13 cellular contexts compared by ENCODE assay signal in the genomic region with DNA sequence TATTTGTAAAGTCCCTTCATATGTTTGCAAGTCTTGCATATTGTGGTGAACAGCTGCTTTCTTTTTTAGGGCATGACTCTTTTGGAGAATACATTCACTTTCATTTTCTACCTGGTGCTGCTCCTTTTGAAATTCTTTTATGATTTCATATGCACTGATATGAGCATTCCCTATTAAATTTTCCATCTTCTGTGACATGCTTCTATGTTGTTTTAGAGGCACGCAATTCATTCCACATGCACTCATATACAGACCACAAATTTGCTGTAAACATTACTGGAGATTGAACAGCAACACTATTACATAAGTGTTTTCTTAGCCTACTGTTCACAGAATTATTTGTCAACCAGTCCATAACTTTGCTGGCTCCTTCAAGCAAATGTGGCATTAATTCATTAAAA.
A peak's percentile ranks its signal among the peaks of the same experiment; 100 is the strongest.
DNase-seq lines count a peak whose midpoint lies in the region; ATAC-seq and TF ChIP-seq lines count a peak whose summit lies in the region.
"Had no signal": no experiment of that assay in that cellular context is flagged by ENCODE, and none has a peak within 500 bp of the region (broad histone marks: within the 10 kb centered on the region; RNA-seq: fewer than 3 reads in every experiment).

No MANE protein-coding gene starts in this region.

- TF ChIP-seq POLR2A in erythroblast (IDR thresholded peaks at IDR 0.05; ENCODE audit: low read length) = no peak

- ATAC-seq in GM18858 (IDR thresholded peaks at IDR 0.05; ENCODE audit: unreplicated experiment) = peak; percentile 68
- ATAC-seq in HG03175 (IDR thresholded peaks at IDR 0.05; ENCODE audit: unreplicated experiment) = peak; percentile 59
- ATAC-seq: Right ventricle myocardium inferior had no signal

- no peak for TF ChIP-seq CTCF in AG10803 (conservative IDR thresholded peaks at IDR 0.05; ENCODE audit: low read length)

- H3K4me3 ChIP-seq in AG10803 (ENCODE audit: low read length) = no peak overlapping the region
- H3K4me3 ChIP-seq: ascending aorta had no signal

- DNase-seq in AG10803 (ENCODE audit: low read depth) (peak; percentile 49), dedifferentiated amniotic fluid mesenchymal stem cell (ENCODE audit: extremely low spot score) (peak; percentile 30), 8988T (no peak), iPS-NIHi11 (ENCODE audit: low spot score) (no peak), erythroblast (lab: John Stamatoyannopoulos, UW) (no peak), HK-2 (ENCODE audit: unreplicated experiment) (no peak)
- DNase-seq: activated CD4-positive, alpha-beta T cell treated with anti-CD3 and anti-CD28 coated beads for 1 hour; COR-L47; HCEC 1CT had no signal

Comparison
In these comparisons a context has a peak if more than half of its experiments do, and no peak if none do; other contexts are left out.
1. DNase-seq: peak in AG10803 (single experiment) and dedifferentiated amniotic fluid mesenchymal stem cell (single experiment); none in 8988T (single experiment), iPS-NIHi11 (single experiment), erythroblast (0 of 2) and HK-2 (single experiment).